In the genomic region with DNA sequence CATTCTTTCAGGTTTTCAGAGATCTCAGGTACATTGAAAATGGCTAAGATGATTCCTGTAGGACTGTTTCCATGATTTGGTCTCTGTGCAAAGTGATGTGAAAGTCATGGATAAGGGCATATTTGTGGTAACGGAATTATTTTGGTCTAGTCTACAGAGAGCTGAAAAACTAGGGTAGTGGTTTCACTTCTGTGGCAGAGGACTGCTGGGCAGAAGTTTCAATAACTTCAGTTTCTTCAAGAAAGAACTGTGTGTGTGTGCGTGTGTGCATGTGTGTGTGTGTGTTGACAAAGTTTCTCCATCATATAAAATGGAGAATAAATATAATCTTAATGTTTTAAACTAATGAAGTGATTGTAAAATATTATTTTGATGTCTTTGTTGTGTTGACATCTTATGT, we compare ENCODE assay signal across 14 cellular contexts. TPM values are rescaled to one million over a fixed set of nuclear protein-coding genes. Genes with fewer than 3 reads are reported as not detected.
A peak's percentile ranks its signal among the peaks of the same experiment; 100 is the strongest.
DNase-seq lines count a peak whose midpoint lies in the region; ATAC-seq and TF ChIP-seq lines count a peak whose summit lies in the region.
"Had no signal": no experiment of that assay in that cellular context is flagged by ENCODE, and none has a peak within 500 bp of the region (broad histone marks: within the 10 kb centered on the region; RNA-seq: fewer than 3 reads in every experiment).

No MANE protein-coding gene starts in this region.

- H4K20me1 ChIP-seq in GM23248 (ENCODE audit: insufficient read depth) (peaks cover 4% of the 10 kb centered on the region), hepatocyte (ENCODE audit: insufficient read depth, poor library complexity, severe bottlenecking) (peaks cover 41% of the 10 kb centered on the region)

- H3K9ac ChIP-seq in GM23248 = no peak overlapping the region

- H3K36me3 ChIP-seq in GM23248 (ENCODE audit: low read depth) (peaks cover 42% of the 10 kb centered on the region; the same call in 1 of the 2 replicates), hepatocyte (replicated peaks; ENCODE audit: insufficient read depth, low read depth) (no peaks in the 10 kb centered on the region), SJCRH30 (peaks cover 26% of the 10 kb centered on the region)
- peaks cover 35% of the 10 kb centered on the region for H3K36me3 ChIP-seq in effector memory CD4-positive, alpha-beta T cell (ENCODE audit: control insufficient read depth, insufficient read depth, low read length)

- TF ChIP-seq CTCF in CD14-positive monocyte (IDR thresholded peaks at IDR 0.05) (no peak), hepatocyte (IDR thresholded peaks at IDR 0.05; ENCODE audit: poor library complexity) (no peak)

- H2AFZ ChIP-seq in GM23248 = no peak overlapping the region
- H2AFZ ChIP-seq in hepatocyte = no peak overlapping the region

- no peaks in the 10 kb centered on the region for H3K27me3 Mint-ChIP-seq in CD14-positive monocyte (ENCODE audit: low read depth in 3 of 3)
- H3K27me3 Mint-ChIP-seq in activated CD4-positive, alpha-beta memory T cell treated with anti-CD3 and anti-CD28 coated beads for 36 hours = no peaks in the 10 kb centered on the region

- CTCF ChIA-PET in activated CD4-positive, alpha-beta memory T cell treated with anti-CD3 and anti-CD28 coated beads for 36 hours (lab: Charles Lee) = no interaction called here

- H3K79me2 ChIP-seq in GM23248 (ENCODE audit: insufficient read depth) = peaks cover 93% of the 10 kb centered on the region
- peaks cover 91% of the 10 kb centered on the region for H3K79me2 ChIP-seq in hepatocyte

- DNase-seq in CD14-positive monocyte (ENCODE audit: low spot score) (no peak), GM23248 (peak; percentile 20), hepatocyte (ENCODE audit: low spot score) (no peak), SJCRH30 (no peak), iPS-NIHi7 (ENCODE audit: extremely low spot score) (no peak)
- DNase-seq in activated CD4-positive, alpha-beta memory T cell treated with anti-CD3 and anti-CD28 coated beads for 36 hours = no peak
- no peak for DNase-seq in effector memory CD4-positive, alpha-beta T cell
- DNase-seq: activated CD4-positive, alpha-beta T cell treated with anti-CD3 and anti-CD28 coated beads, Interleukin-2, amount 50 U/mL, for 48 hours; foreskin melanocyte; GDM1; Kasumi-1; sigmoid colon; SW 1271 had no signal

- no peak for ATAC-seq in GM21786 (IDR thresholded peaks at IDR 0.05; ENCODE audit: unreplicated experiment)

- H3K4me3 ChIP-seq in GM23248 (no peak overlapping the region), hepatocyte (no peak overlapping the region), SJCRH30 (no peak overlapping the region)
- H3K4me3 ChIP-seq in effector memory CD4-positive, alpha-beta T cell (ENCODE audit: insufficient read depth, low read depth, low read length, poor library complexity, severe bottlenecking) = no peak overlapping the region
- H3K4me3 ChIP-seq: sigmoid colon had no signal

- intact Hi-C loops in CD14-positive monocyte (cut with micrococcal nuclease) = loop anchor here in 1 of 2 donors (10.0 kb wide), 1 partner anchor 208 kb away; no protein-coding TSS in a partner anchor
- intact Hi-C loops in activated CD4-positive, alpha-beta memory T cell treated with anti-CD3 and anti-CD28 coated beads for 36 hours (cut with micrococcal nuclease) = no loop called here

- peaks cover 30 to 49% of the 10 kb centered on the region in 2 donors for H3K36me3 Mint-ChIP-seq in CD14-positive monocyte
- peaks cover 41% of the 10 kb centered on the region for H3K36me3 Mint-ChIP-seq in activated CD4-positive, alpha-beta memory T cell treated with anti-CD3 and anti-CD28 coated beads for 36 hours

- peak overlapping the region in 6 of 7 donors; percentile 14 to 87 (median 56) for H3K27ac Mint-ChIP-seq in CD14-positive monocyte
- H3K27ac Mint-ChIP-seq in activated CD4-positive, alpha-beta memory T cell treated with anti-CD3 and anti-CD28 coated beads for 36 hours = peak overlapping the region; percentile 21

- H3K4me3 Mint-ChIP-seq in CD14-positive monocyte = peak overlapping the region in 1 of 2 donors; percentile 28
- no peak overlapping the region for H3K4me3 Mint-ChIP-seq in activated CD4-positive, alpha-beta memory T cell treated with anti-CD3 and anti-CD28 coated beads for 36 hours

- H3K4me2 ChIP-seq in GM23248 (ENCODE audit: unreplicated experiment) = peak overlapping the region; percentile 29
- H3K4me2 ChIP-seq in hepatocyte = peak overlapping the region; percentile 5

- H3K9me3 ChIP-seq in GM23248 (ENCODE audit: low read depth) (no peaks in the 10 kb centered on the region), hepatocyte (ENCODE audit: low read depth) (no peaks in the 10 kb centered on the region), SJCRH30 (replicated peaks) (no peaks in the 10 kb centered on the region)
- no peaks in the 10 kb centered on the region for H3K9me3 ChIP-seq in effector memory CD4-positive, alpha-beta T cell (ENCODE audit: control insufficient read depth, low read length)
- H3K9me3 ChIP-seq: sigmoid colon had no signal

- POLR2A ChIA-PET in activated CD4-positive, alpha-beta memory T cell treated with anti-CD3 and anti-CD28 coated beads for 36 hours (lab: Charles Lee) = no interaction called here

- peaks cover 25% of the 10 kb centered on the region for H3F3A ChIP-seq in GM23248 (ENCODE audit: insufficient read depth)

- in situ Hi-C loops in GM23248 (cut with MboI) = no loop called here

- peaks cover 46% of the 10 kb centered on the region for H3K4me1 Mint-ChIP-seq in CD14-positive monocyte
- peaks cover 58% of the 10 kb centered on the region for H3K4me1 Mint-ChIP-seq in activated CD4-positive, alpha-beta memory T cell treated with anti-CD3 and anti-CD28 coated beads for 36 hours (ENCODE audit: low read depth)

- H3K27ac ChIP-seq in GM23248 (no peak overlapping the region), hepatocyte (no peak overlapping the region), SJCRH30 (no peak overlapping the region)
- H3K27ac ChIP-seq in effector memory CD4-positive, alpha-beta T cell (ENCODE audit: insufficient read depth, low read length, poor library complexity, severe bottlenecking) = no peak overlapping the region
- H3K27ac ChIP-seq: sigmoid colon had no signal

- peaks cover 0 to 2% (median 0%) of the 10 kb centered on the region in 7 donors for H3K9me3 Mint-ChIP-seq in CD14-positive monocyte
- no peaks in the 10 kb centered on the region for H3K9me3 Mint-ChIP-seq in activated CD4-positive, alpha-beta memory T cell treated with anti-CD3 and anti-CD28 coated beads for 36 hours

- H3K4me1 ChIP-seq in GM23248 (ENCODE audit: insufficient read depth) (peaks cover 24% of the 10 kb centered on the region), hepatocyte (ENCODE audit: insufficient read depth) (peaks cover 5% of the 10 kb centered on the region), SJCRH30 (0 out of 2 replicates have a peak, but pooled peaks cover 2% of the 10 kb centered on the region)
- peaks cover 17% of the 10 kb centered on the region for H3K4me1 ChIP-seq in effector memory CD4-positive, alpha-beta T cell (ENCODE audit: control insufficient read depth, insufficient read depth, low read length, poor library complexity, severe bottlenecking)

- H3K9me2 ChIP-seq in GM23248 (ENCODE audit: insufficient read depth) (no peaks in the 10 kb centered on the region), hepatocyte (replicated peaks; ENCODE audit: insufficient read depth) (no peaks in the 10 kb centered on the region)

- H3K27me3 ChIP-seq in GM23248 (replicated peaks; ENCODE audit: insufficient read depth) (no peaks in the 10 kb centered on the region), hepatocyte (no peaks in the 10 kb centered on the region), SJCRH30 (no peaks in the 10 kb centered on the region)
- H3K27me3 ChIP-seq in effector memory CD4-positive, alpha-beta T cell (replicated peaks; ENCODE audit: control insufficient read depth, insufficient read depth, low read length, poor library complexity, severe bottlenecking) = no peaks in the 10 kb centered on the region
- H3K27me3 ChIP-seq: sigmoid colon had no signal

- WGBS in GM23248 (ENCODE audit: low coverage in 1 of 2, low lambda C conversion rate in 2 of 2, missing lambda C conversion rate in 2 of 2), 2 experiments = 64 to 81% methylated on average over 2 of the region's 2 CpGs
- WGBS in hepatocyte (ENCODE audit: low lambda C conversion rate, missing lambda C conversion rate) = 90% methylated on average over 2 of the region's 2 CpGs

RNA-seq across cellular contexts. Expression of gene CNOT8, which starts 4.3 kb away (rescaled TPM):
- polyA plus RNA-seq in CD14-positive monocyte (100 to 1,000 TPM; 147 to 160 TPM), GM23248 (2016; fragmentation: Nextera tagmentation; extraction: Ambion mirVana) (67.0 and 69.2 TPM in 2 replicates), hepatocyte (42.0 and 46.7 TPM in 2 replicates)
- 73.6 and 91.8 TPM in 2 replicates for total RNA-seq in GM23248 (2014; rRNA removed; shearing (Covaris generic))
- 10 to 100 TPM; 66.5 to 66.9 TPM for total RNA-seq in activated CD4-positive, alpha-beta memory T cell treated with anti-CD3 and anti-CD28 coated beads for 36 hours
- 63.9 and 84.0 TPM in 2 replicates for total RNA-seq in hepatocyte
- 64.4 and 65.5 TPM in 2 replicates for total RNA-seq in SJCRH30 (2014; rRNA removed; shearing (Covaris generic))

RNA-seq across cellular contexts. Expression of gene FAXDC2, which starts 12.4 kb away (rescaled TPM):
- polyA plus RNA-seq in CD14-positive monocyte (under 1 TPM; 0.30 to 0.60 TPM), GM23248 (2016; fragmentation: Nextera tagmentation; extraction: Ambion mirVana) (5.4 and 6.7 TPM in 2 replicates), hepatocyte (27.7 and 28.5 TPM in 2 replicates)
- 10.3 and 12.8 TPM in 2 replicates for total RNA-seq in GM23248 (2014; rRNA removed; shearing (Covaris generic))
- not detected for total RNA-seq in activated CD4-positive, alpha-beta memory T cell treated with anti-CD3 and anti-CD28 coated beads for 36 hours
- 23.1 and 29.3 TPM in 2 replicates for total RNA-seq in hepatocyte
- 2.6 and 4.2 TPM in 2 replicates for total RNA-seq in SJCRH30 (2014; rRNA removed; shearing (Covaris generic))
